Comparison of ENCODE assay signal across 8 cellular contexts in the genomic region with DNA sequence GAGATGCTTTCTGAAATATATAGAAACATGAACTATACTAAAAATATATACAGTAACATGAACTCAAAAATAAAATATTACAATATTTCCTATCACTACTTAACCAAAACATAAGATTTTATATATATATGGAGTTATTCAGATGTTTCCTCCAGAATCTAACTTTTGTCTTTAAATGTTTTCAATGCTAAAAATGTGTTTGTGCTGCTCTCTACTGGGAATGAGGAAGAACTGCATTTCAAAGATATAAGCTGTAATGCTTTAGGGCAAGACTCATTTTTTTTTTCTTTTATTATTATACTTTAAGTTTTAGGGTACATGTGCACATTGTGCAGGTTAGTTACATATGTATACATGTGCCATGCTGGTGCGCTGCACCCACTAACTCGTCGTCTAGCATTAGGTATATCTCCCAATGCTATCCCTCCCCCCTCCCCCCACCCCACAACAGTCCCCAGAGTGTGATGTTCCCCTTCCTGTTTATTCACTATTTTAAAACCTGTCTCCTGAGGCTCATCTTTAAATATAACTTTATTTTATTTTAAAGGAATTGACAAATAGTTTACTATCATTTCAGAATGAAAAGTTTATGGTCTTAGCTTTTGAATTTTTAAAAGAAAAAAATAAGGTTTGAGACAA. TPM values are rescaled to one million over a fixed set of nuclear protein-coding genes. Genes with fewer than 3 reads are reported as not detected.
DNase-seq lines count a peak whose midpoint lies in the region; ATAC-seq and TF ChIP-seq lines count a peak whose summit lies in the region.
"Not testable (repeated sequence)": the region's sequence is repeated elsewhere in the genome, so short reads cannot be mapped to it uniquely, and the experiment has no call there.

No MANE protein-coding gene starts in this region.

- H3K9me3 Mint-ChIP-seq in chondrocyte (ENCODE audit: low read depth) = not testable (repeated sequence)

- not testable (repeated sequence) for H3K27me3 Mint-ChIP-seq in chondrocyte (ENCODE audit: low read depth)

- not testable (repeated sequence) for H3K27ac Mint-ChIP-seq in chondrocyte (ENCODE audit: unreplicated experiment)

- H3K4me1 Mint-ChIP-seq in chondrocyte (ENCODE audit: low read depth) = peaks cover 12% of the 10 kb centered on the region

- not testable (repeated sequence) for H3K36me3 Mint-ChIP-seq in chondrocyte (ENCODE audit: low read depth)

- not testable (repeated sequence) for H3K4me3 ChIP-seq in retinal pigment epithelial cell (ENCODE audit: low read length)

- ATAC-seq in GM18858 (IDR thresholded peaks at IDR 0.05; ENCODE audit: unreplicated experiment) (peak; percentile 83), HG02973 (IDR thresholded peaks at IDR 0.05; ENCODE audit: unreplicated experiment) (peak; percentile 59)

- not testable (repeated sequence) for H3K4me3 Mint-ChIP-seq in chondrocyte (ENCODE audit: unreplicated experiment)

- TF ChIP-seq CTCF in chondrocyte (IDR thresholded peaks at IDR 0.05) = peak; percentile 87
- peak; percentile 58 for TF ChIP-seq CTCF in retinal pigment epithelial cell (conservative IDR thresholded peaks at IDR 0.05; ENCODE audit: low read depth, low read length)

- DNase-seq in CD1c-positive myeloid dendritic cell (ENCODE audit: extremely low spot score) (peak; percentile 45), NCI-H1105 treated with DMSO at 0.1 percent for 48 hours (lab: John Stamatoyannopoulos, UW) (peak; percentile 30), RPMI8226 (peak; percentile 14), iris pigment epithelial cell (ENCODE audit: low read depth) (peak; percentile 54)
- not testable (repeated sequence) for DNase-seq in chondrocyte (ENCODE audit: low spot score); retinal pigment epithelial cell (ENCODE audit: low read depth)

RNA-seq across cellular contexts. Expression of gene METTL4, which starts 29.3 kb away (rescaled TPM):
- total RNA-seq in chondrocyte = 6.5 to 9.3 TPM (median 7.6 TPM) in 3 replicates

RNA-seq across cellular contexts. Expression of gene NDC80, which starts 29.3 kb away (rescaled TPM):
- 4.8 to 6.5 TPM (median 5.8 TPM) in 3 replicates for total RNA-seq in chondrocyte
